In the genomic region with DNA sequence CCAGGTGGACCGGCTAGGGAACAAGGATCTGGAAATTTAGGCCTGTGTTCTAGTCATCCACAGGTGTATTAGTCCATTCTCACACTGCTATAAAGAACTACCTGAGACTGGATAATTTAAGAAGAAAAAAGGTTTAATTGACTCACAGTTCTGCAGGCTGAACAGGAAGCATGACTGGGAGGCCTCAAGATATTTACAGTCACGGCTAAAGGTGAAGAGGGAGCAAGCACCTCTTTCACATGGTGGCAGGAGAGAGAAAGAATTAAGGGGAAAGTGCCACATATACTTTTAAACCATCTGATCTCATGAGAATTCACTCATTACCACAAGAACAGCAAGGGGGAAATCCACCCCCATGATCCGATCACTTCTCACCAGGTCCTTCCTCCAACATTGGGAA, we compare ENCODE assay signal across 20 cellular contexts.
"Had no signal": no experiment of that assay in that cellular context is flagged by ENCODE, and none has a peak within 500 bp of the region (broad histone marks: within the 10 kb centered on the region; RNA-seq: fewer than 3 reads in every experiment).

No MANE protein-coding gene starts in this region.

- H3K27me3 Mint-ChIP-seq: stimulated activated naive CD8-positive, alpha-beta T cell treated with anti-CD3 and anti-CD28 coated beads, Interleukin-15, Interleukin-2, amounts not matched to agents 100 ng/mL and 50 ng/mL, for 24 hours had no signal

- DNase-seq: colonic mucosa; dermis blood vessel endothelial cell; effector CD4-positive, alpha-beta T cell; endodermal cell; heart left ventricle; hippocampal formation; mammary epithelial cell; nephron progenitor cell; retina; right lobe of liver; stimulated activated CD4-positive, alpha-beta T cell treated with anti-CD3 and anti-CD28 coated beads, Interleukin-4, amount 100 ng/mL, for 1 hour; stimulated activated CD8-positive, alpha-beta memory T cell treated with anti-CD3 and anti-CD28 coated beads, Interleukin-4, amount 100 ng/mL, for 48 hours; tibial artery; upper lobe of left lung had no signal

- ATAC-seq: esophagus mucosa; heart left ventricle; right lobe of liver; stimulated activated effector memory CD8-positive, alpha-beta T cell treated with anti-CD3 and anti-CD28 coated beads, Interleukin-12 subunit alpha, Interleukin-12 subunit beta, amount 100 ng/mL, for 72 hours had no signal

- H3K27ac ChIP-seq: colonic mucosa, heart left ventricle, parathyroid adenoma, prostate gland, right lobe of liver, tibial artery, vagina had no signal

- H3K27ac Mint-ChIP-seq: endodermal cell; nephron progenitor cell; stimulated activated effector memory CD8-positive, alpha-beta T cell treated with anti-CD3 and anti-CD28 coated beads, Interleukin-12 subunit alpha, Interleukin-12 subunit beta, amount 100 ng/mL, for 72 hours; stimulated activated naive CD8-positive, alpha-beta T cell treated with anti-CD3 and anti-CD28 coated beads, Interleukin-15, Interleukin-2, amounts not matched to agents 100 ng/mL and 50 ng/mL, for 24 hours had no signal

- H3K4me3 Mint-ChIP-seq: endodermal cell; nephron progenitor cell; stimulated activated effector memory CD8-positive, alpha-beta T cell treated with anti-CD3 and anti-CD28 coated beads, Interleukin-12 subunit alpha, Interleukin-12 subunit beta, amount 100 ng/mL, for 72 hours; stimulated activated naive CD8-positive, alpha-beta T cell treated with anti-CD3 and anti-CD28 coated beads, Interleukin-15, Interleukin-2, amounts not matched to agents 100 ng/mL and 50 ng/mL, for 24 hours had no signal

- H3K9me3 Mint-ChIP-seq: endodermal cell; nephron progenitor cell; stimulated activated effector memory CD8-positive, alpha-beta T cell treated with anti-CD3 and anti-CD28 coated beads, Interleukin-12 subunit alpha, Interleukin-12 subunit beta, amount 100 ng/mL, for 72 hours; stimulated activated naive CD8-positive, alpha-beta T cell treated with anti-CD3 and anti-CD28 coated beads, Interleukin-15, Interleukin-2, amounts not matched to agents 100 ng/mL and 50 ng/mL, for 24 hours had no signal

- H3K4me1 Mint-ChIP-seq: endodermal cell; nephron progenitor cell; stimulated activated effector memory CD8-positive, alpha-beta T cell treated with anti-CD3 and anti-CD28 coated beads, Interleukin-12 subunit alpha, Interleukin-12 subunit beta, amount 100 ng/mL, for 72 hours had no signal

- H3K36me3 Mint-ChIP-seq: stimulated activated effector memory CD8-positive, alpha-beta T cell treated with anti-CD3 and anti-CD28 coated beads, Interleukin-12 subunit alpha, Interleukin-12 subunit beta, amount 100 ng/mL, for 72 hours had no signal
